Comparison of ENCODE assay signal across 1 cellular context in genomic region chr11:12789574-12789973, GRCh38.
TF ChIP-seq lines count a peak whose summit lies in the region.

No MANE protein-coding gene starts in this region.

TF ChIP-seq in IMR-90, 13 proteins besides CTCF, POLR2A, EP300 and RAD21:
- no peak for TF ChIP-seq SMC3 (IDR thresholded peaks at IDR 0.05; ENCODE audit: low read depth, low read length)
